In the genomic region with DNA sequence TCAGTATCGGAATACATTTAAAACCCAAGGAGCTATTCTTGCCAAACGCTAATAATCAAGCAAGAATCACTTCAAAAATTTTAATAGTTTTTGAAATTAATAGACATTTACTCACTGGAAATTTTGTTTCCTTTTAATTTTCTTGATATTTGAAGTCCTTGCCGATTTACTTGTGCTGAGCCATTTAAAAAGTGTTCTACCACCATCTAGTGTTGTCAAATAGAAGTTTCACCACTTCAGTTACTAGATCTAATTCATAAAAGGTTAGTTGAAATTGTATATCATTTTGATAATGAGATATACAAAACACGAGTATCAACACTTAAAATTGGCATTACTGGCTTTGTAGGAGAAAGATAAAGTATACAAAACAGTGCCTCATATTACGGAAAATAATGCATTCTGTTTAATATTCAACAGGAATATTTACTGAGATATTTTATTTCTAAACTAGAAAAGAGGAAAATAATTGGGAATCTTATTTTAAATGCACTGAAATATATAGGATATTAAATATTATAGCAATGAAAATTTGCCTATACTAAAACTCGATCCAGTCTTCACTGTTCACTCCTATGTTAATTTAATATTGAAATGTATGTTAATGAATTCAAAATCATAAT, we compare ENCODE assay signal across 8 cellular contexts.
DNase-seq lines count a peak whose midpoint lies in the region; ATAC-seq and TF ChIP-seq lines count a peak whose summit lies in the region.

No MANE protein-coding gene starts in this region.

- no peaks in the 10 kb centered on the region for H3K9me3 ChIP-seq in body of pancreas
- no peaks in the 10 kb centered on the region for H3K9me3 ChIP-seq in lower lobe of right lung
- H3K9me3 ChIP-seq in ovary = no peaks in the 10 kb centered on the region

- intact Hi-C loops in body of pancreas (cut with DNase I) = no loop called here
- intact Hi-C loops in lower lobe of right lung (cut with DNase I) = no loop called here
- intact Hi-C loops in ovary (cut with DNase I) = no loop called here
- intact Hi-C loops in left ventricle myocardium superior (cut with micrococcal nuclease) = loop anchor here (10.0 kb wide), 1 partner anchor 817 kb away; no protein-coding TSS in a partner anchor

- peak; percentile 43 for DNase-seq in DMS53 treated with DMSO at 0.1 percent for 48 hours (lab: John Stamatoyannopoulos, UW; ENCODE audit: unreplicated experiment)
- DNase-seq in NAMALWA (ENCODE audit: low spot score) = peak; percentile 62
- no peak for DNase-seq in body of pancreas
- no peak for DNase-seq in lower lobe of right lung
- no peak for DNase-seq in activated CD4-positive, alpha-beta T cell treated with anti-CD3 and anti-CD28 coated beads, Interleukin-2, amount 50 U/mL, for 4 hours
- DNase-seq in NCI-H1436 (lab: John Stamatoyannopoulos, UW) = no peak
- no peak for DNase-seq in ovary
- DNase-seq in left ventricle myocardium superior = no peak

- H3K27me3 ChIP-seq in body of pancreas (no peaks in the 10 kb centered on the region), lower lobe of right lung (ENCODE audit: low read depth) (no peaks in the 10 kb centered on the region), ovary (no peaks in the 10 kb centered on the region)

- TF ChIP-seq EP300 in ovary (IDR thresholded peaks at IDR 0.05) = no peak

- no peaks in the 10 kb centered on the region for H3K4me1 ChIP-seq in body of pancreas
- H3K4me1 ChIP-seq in lower lobe of right lung = no peaks in the 10 kb centered on the region
- no peaks in the 10 kb centered on the region for H3K4me1 ChIP-seq in ovary (ENCODE audit: insufficient read depth)

- no peaks in the 10 kb centered on the region for H3K36me3 ChIP-seq in body of pancreas (replicated peaks in 1 of 2; ENCODE audit: insufficient read depth in 1 of 2, low read depth in 2 of 2)
- no peaks in the 10 kb centered on the region for H3K36me3 ChIP-seq in lower lobe of right lung
- H3K36me3 ChIP-seq in ovary = no peaks in the 10 kb centered on the region

- TF ChIP-seq POLR2A in body of pancreas (IDR thresholded peaks at IDR 0.05) (no peak), ovary (IDR thresholded peaks at IDR 0.05) (no peak)

- WGBS in body of pancreas, 2 donors = 30 to 31% methylated on average over 6 of the region's 6 CpGs
- 28 to 30% (median 29%) methylated on average over 6 of the region's 6 CpGs for WGBS in ovary, 3 donors

- H3K27ac ChIP-seq in body of pancreas = no peak overlapping the region
- H3K27ac ChIP-seq in lower lobe of right lung = no peak overlapping the region
- H3K27ac ChIP-seq in ovary = no peak overlapping the region

- TF ChIP-seq CTCF in body of pancreas (IDR thresholded peaks at IDR 0.05) = peak in 6 of 7 experiments; percentile 10 to 52 (median 40)
- peak; percentile 31 for TF ChIP-seq CTCF in lower lobe of right lung (IDR thresholded peaks at IDR 0.05)
- TF ChIP-seq CTCF in ovary (IDR thresholded peaks at IDR 0.05) = no peak

- H3K4me3 ChIP-seq in body of pancreas (no peak overlapping the region), lower lobe of right lung (no peak overlapping the region), ovary (no peak overlapping the region)

- ATAC-seq in body of pancreas (no peak), lower lobe of right lung (no peak), left ventricle myocardium superior (no peak)

Comparison
In these comparisons a context has a peak if more than half of its experiments do, and no peak if none do; other contexts are left out.
1. DNase-seq: peak in DMS53 treated with DMSO at 0.1 percent for 48 hours (single experiment) and NAMALWA (single experiment); none in body of pancreas (0 of 4), lower lobe of right lung (single experiment), activated CD4-positive, alpha-beta T cell treated with anti-CD3 and anti-CD28 coated beads, Interleukin-2, amount 50 U/mL, for 4 hours (0 of 2), NCI-H1436 (single experiment), ovary (0 of 5) and left ventricle myocardium superior (single experiment).
2. CTCF ChIP-seq: peak in body of pancreas (6 of 7) and lower lobe of right lung (single experiment); none in ovary (0 of 3).